In genomic region chr7:22129166-22129565, GRCh38 we compare ENCODE assay signal across 24 cellular contexts.
"Had no signal": no experiment of that assay in that cellular context is flagged by ENCODE, and none has a peak within 500 bp of the region (broad histone marks: within the 10 kb centered on the region; RNA-seq: fewer than 3 reads in every experiment).

No MANE protein-coding gene starts in this region.

- H3K4me3 ChIP-seq: coronary artery, esophagus muscularis mucosa, lower lobe of right lung, pancreas, vagina had no signal

- H3K27ac ChIP-seq: brain microvascular endothelial cell, lower lobe of right lung, neutrophil, pancreas, vagina had no signal

- H3K9me3 ChIP-seq: esophagus muscularis mucosa, lower lobe of right lung, neutrophil, pancreas, vagina had no signal

- FAIRE-seq: islet of Langerhans, pancreas had no signal

- ATAC-seq: activated CD8-positive, alpha-beta T cell treated with anti-CD3 and anti-CD28 coated beads, Interleukin-2, amount 10 ng/mL, durations not matched to agents 7 days and 5 days; activated T-cell treated with anti-CD3 and anti-CD28 coated beads, Interleukin-2, amount 50 U/mL, for 4 hours; left colon; lower lobe of right lung; natural killer cell treated with Interleukin-12 subunit alpha and Interleukin-12 subunit beta and Interleukin-15 and Interleukin-18, amount 100 ng/mL, for 72 hours; pancreas; T-cell had no signal

- H3K27me3 ChIP-seq: brain microvascular endothelial cell, neutrophil, pancreas, vagina had no signal

- H3K4me1 ChIP-seq: lower lobe of right lung, pancreas, vagina had no signal

- H3K36me3 ChIP-seq: brain microvascular endothelial cell, neutrophil had no signal

- DNase-seq: activated CD4-positive, alpha-beta T cell treated with anti-CD3 and anti-CD28 coated beads, Interleukin-2, amount 10 ng/mL, durations not matched to agents 7 days and 5 days; activated CD4-positive, CD25-positive, alpha-beta regulatory T cell; activated CD8-positive, alpha-beta memory T cell treated with anti-CD3 and anti-CD28 coated beads, Interleukin-2, amount 50 U/mL, for 4 hours; activated CD8-positive, alpha-beta T cell treated with anti-CD3 and anti-CD28 coated beads, Interleukin-2, amount 10 ng/mL, durations not matched to agents 7 days and 5 days; activated naive CD4-positive, alpha-beta T cell treated with anti-CD3 and anti-CD28 coated beads for 36 hours; activated naive CD8-positive, alpha-beta T cell treated with anti-CD3 and anti-CD28 coated beads, Interleukin-2, amount 50 U/mL, for 24 hours; activated T-cell treated with anti-CD3 and anti-CD28 coated beads, Interleukin-2, amount 50 U/mL, for 4 hours; anterior cingulate cortex; brain microvascular endothelial cell; effector CD4-positive, alpha-beta T cell; hippocampal formation; left colon; lower lobe of right lung; pancreas; stimulated activated CD4-positive, alpha-beta T cell treated with anti-CD3 and anti-CD28 coated beads, Interleukin-15, amount 100 ng/mL, for 24 hours; stimulated activated CD4-positive, alpha-beta T cell treated with anti-CD3 and anti-CD28 coated beads, Interleukin-2, amount 100 ng/mL, for 48 hours; T-cell; trophoblast cell had no signal
